Comparison of ENCODE assay signal across 11 cellular contexts in the genomic region with DNA sequence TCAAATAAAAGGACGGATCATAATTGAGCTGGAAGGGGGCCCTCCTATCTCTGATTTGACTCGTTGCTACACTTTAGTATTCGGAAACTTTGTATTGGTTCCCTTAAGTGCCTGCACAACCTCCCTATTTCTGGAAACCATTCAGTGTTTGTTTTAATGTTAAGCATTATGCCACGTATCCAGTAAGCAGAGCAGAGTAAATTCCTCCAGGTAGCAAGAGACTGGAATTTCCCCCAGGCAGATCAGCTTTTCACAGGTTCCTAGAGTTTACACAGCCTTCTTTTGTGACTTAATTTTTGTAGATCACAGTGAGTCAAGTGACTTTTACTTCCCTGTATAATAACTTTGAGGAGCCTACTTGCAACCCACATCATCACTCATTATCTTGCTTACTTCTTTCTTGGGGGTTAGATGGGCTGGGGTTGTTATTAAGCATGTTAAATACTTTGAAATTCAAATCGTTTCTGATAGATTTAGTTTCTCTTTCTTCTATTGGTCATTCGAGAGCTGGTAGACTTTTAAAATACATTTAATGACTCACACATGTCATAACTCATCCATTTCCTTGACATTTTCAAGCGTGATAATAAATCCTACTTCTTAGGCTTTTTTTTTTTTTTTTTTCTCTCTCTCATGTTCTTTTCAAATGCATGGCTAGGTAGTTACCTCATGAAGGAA.
DNase-seq lines count a peak whose midpoint lies in the region; ATAC-seq and TF ChIP-seq lines count a peak whose summit lies in the region.
"Had no signal": no experiment of that assay in that cellular context is flagged by ENCODE, and none has a peak within 500 bp of the region (broad histone marks: within the 10 kb centered on the region; RNA-seq: fewer than 3 reads in every experiment).

No MANE protein-coding gene starts in this region.

- H3K4me1 ChIP-seq in HEK293 (ENCODE audit: control insufficient read depth, insufficient read depth, low read length) (peaks cover 16% of the 10 kb centered on the region), SJCRH30 (peaks cover 26% of the 10 kb centered on the region), heart right ventricle (peaks cover 0 to 56% (median 0%) of the 10 kb centered on the region in 9 donors), sigmoid colon (peaks cover 0 to 63% (median 29%) of the 10 kb centered on the region in 4 donors)

- H3K4me3 ChIP-seq in HEK293 (ENCODE audit: low read depth, low read length) (no peak overlapping the region), SJCRH30 (no peak overlapping the region), heart right ventricle (peak overlapping the region in 1 of 10 donors; percentile 3), sigmoid colon (no peak overlapping the region)

- no peaks in the 10 kb centered on the region for H3K36me3 ChIP-seq in HEK293 (ENCODE audit: control insufficient read depth in 2 of 2, insufficient read depth in 1 of 2, low read length in 2 of 2)
- no peaks in the 10 kb centered on the region for H3K36me3 ChIP-seq in SJCRH30
- no peaks in the 10 kb centered on the region for H3K36me3 ChIP-seq in heart right ventricle
- no peaks in the 10 kb centered on the region for H3K36me3 ChIP-seq in sigmoid colon

- no peak for TF ChIP-seq EP300 in sigmoid colon (IDR thresholded peaks at IDR 0.05)

- ATAC-seq in heart right ventricle (peak in 6 of 8 donors; percentile 41 to 79 (median 64)), HG03460 (IDR thresholded peaks at IDR 0.05; ENCODE audit: unreplicated experiment) (no peak), GM18520 (IDR thresholded peaks at IDR 0.05; ENCODE audit: unreplicated experiment) (no peak)

- POLR2A ChIA-PET in HEK293 (lab: Yijun Ruan, JAX): interaction anchor here (0.7 to 1.0 kb wide), 2 partner anchors 9 to 12 kb away, joined by 3 read pairs; no protein-coding TSS in a partner anchor

- TF ChIP-seq CTCF in HEK293 (tag by site-specific recombination; IDR thresholded peaks at IDR 0.05) (no peak), heart right ventricle (IDR thresholded peaks at IDR 0.05) (no peak), sigmoid colon (IDR thresholded peaks at IDR 0.05) (no peak)

- H3K27me3 ChIP-seq in SJCRH30: no peaks in the 10 kb centered on the region
- no peaks in the 10 kb centered on the region for H3K27me3 ChIP-seq in heart right ventricle
- no peaks in the 10 kb centered on the region for H3K27me3 ChIP-seq in sigmoid colon

- no peak for TF ChIP-seq POLR2A in sigmoid colon (IDR thresholded peaks at IDR 0.05)

- peak in 1 of 2 experiments; percentile 14 for DNase-seq in SJCRH30
- no peak for DNase-seq in heart right ventricle
- DNase-seq in sigmoid colon: no peak
- DNase-seq in NCI-H510A treated with DMSO at 0.1 percent for 48 hours (lab: John Stamatoyannopoulos, UW): no peak
- DNase-seq in GDM1 (lab: John Stamatoyannopoulos, UW): no peak
- DNase-seq: effector CD8-positive, alpha-beta T cell; NCI-H2081 had no signal

- CTCF ChIA-PET in HEK293 (lab: Yijun Ruan, JAX): interaction anchor here (0.6 to 0.7 kb wide), 3 partner anchors 10 to 445 kb away, joined by 3 read pairs; no protein-coding TSS in a partner anchor

- H3K27ac ChIP-seq in HEK293 (ENCODE audit: extremely low read depth, low read depth, low read length) (peak overlapping the region; percentile 44), SJCRH30 (peak overlapping the region; percentile 82), heart right ventricle (peak overlapping the region; percentile 32 to 72 (median 64)), sigmoid colon (peak overlapping the region; percentile 1 to 60 (median 54))
- H3K27ac ChIP-seq: parathyroid adenoma had no signal

- no peaks in the 10 kb centered on the region for H3K9me3 ChIP-seq in HEK293 (ENCODE audit: control insufficient read depth, insufficient read depth, low read depth, low read length)
- H3K9me3 ChIP-seq in SJCRH30 (replicated peaks): no peaks in the 10 kb centered on the region
- peaks cover 0 to 7% (median 0%) of the 10 kb centered on the region in 11 donors for H3K9me3 ChIP-seq in heart right ventricle
- H3K9me3 ChIP-seq in sigmoid colon: no peaks in the 10 kb centered on the region

- intact Hi-C loops in heart right ventricle (cut with DNase I): loop anchor here in 1 of 10 donors (5.0 kb wide), 1 partner anchor 49 kb away; no protein-coding TSS in a partner anchor
- intact Hi-C loops in sigmoid colon (cut with DNase I): no loop called here

- 34 to 40% methylated on average over 7 of the region's 7 CpGs for WGBS in heart right ventricle, 2 donors
- WGBS in sigmoid colon, 2 donors: 17 to 37% methylated on average over 7 of the region's 7 CpGs

TF ChIP-seq in HEK293, 187 proteins besides CTCF, POLR2A, EP300 and RAD21:
- no peak for TF ChIP-seq ZNF561 (tag by site-specific recombination; IDR thresholded peaks at IDR 0.05; ENCODE audit: borderline replicate concordance)
- TF ChIP-seq ZNF747 (tag by site-specific recombination; IDR thresholded peaks at IDR 0.05): no peak
- TF ChIP-seq PRDM6 (tag by site-specific recombination; IDR thresholded peaks at IDR 0.05): peak; percentile 48; the same call in 1 of the 2 replicates
- TF ChIP-seq ZNF843 (tag by site-specific recombination; IDR thresholded peaks at IDR 0.05): peak; percentile 23; the same call in 1 of the 2 replicates
- TF ChIP-seq MEIS1 (CRISPR knock-in tag; IDR thresholded peaks at IDR 0.05; ENCODE audit: borderline replicate concordance): no peak
- TF ChIP-seq, protein P1, sequence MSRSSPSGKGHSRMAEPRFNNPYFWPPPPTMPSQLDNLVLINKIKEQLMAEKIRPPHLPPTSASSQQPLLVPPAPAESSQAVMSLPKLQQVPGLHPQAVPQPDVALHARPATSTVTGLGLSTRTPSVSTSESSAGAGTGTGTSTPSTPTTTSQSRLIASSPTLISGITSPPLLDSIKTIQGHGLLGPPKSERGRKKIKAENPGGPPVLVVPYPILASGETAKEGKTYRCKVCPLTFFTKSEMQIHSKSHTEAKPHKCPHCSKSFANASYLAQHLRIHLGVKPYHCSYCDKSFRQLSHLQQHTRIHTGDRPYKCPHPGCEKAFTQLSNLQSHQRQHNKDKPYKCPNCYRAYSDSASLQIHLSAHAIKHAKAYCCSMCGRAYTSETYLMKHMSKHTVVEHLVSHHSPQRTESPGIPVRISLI (tag by site-specific recombination; IDR thresholded peaks at IDR 0.05): peak; percentile 49; the same call in 1 of the 2 replicates
- TF ChIP-seq, protein P2, sequence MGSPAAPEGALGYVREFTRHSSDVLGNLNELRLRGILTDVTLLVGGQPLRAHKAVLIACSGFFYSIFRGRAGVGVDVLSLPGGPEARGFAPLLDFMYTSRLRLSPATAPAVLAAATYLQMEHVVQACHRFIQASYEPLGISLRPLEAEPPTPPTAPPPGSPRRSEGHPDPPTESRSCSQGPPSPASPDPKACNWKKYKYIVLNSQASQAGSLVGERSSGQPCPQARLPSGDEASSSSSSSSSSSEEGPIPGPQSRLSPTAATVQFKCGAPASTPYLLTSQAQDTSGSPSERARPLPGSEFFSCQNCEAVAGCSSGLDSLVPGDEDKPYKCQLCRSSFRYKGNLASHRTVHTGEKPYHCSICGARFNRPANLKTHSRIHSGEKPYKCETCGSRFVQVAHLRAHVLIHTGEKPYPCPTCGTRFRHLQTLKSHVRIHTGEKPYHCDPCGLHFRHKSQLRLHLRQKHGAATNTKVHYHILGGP (tag by site-specific recombination; IDR thresholded peaks at IDR 0.05): 0 out of 2 replicates have a peak, but pooled peaks have one; percentile 15
- TF ChIP-seq, protein P3, sequence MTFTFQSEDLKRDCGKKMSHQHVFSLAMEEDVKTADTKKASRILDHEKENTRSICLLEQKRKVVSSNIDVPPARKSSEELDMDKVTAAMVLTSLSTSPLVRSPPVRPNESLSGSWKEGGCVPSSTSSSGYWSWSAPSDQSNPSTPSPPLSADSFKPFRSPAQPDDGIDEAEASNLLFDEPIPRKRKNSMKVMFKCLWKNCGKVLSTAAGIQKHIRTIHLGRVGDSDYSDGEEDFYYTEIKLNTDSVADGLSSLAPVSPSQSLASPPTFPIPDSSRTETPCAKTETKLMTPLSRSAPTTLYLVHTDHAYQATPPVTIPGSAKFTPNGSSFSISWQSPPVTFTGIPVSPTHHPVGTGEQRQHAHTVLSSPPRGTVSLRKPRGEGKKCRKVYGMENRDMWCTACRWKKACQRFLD (tag by site-specific recombination; IDR thresholded peaks at IDR 0.05): no peak
TF ChIP-seq in HEK293: peak in this region for 4.

Comparison
In these comparisons a context has a peak if more than half of its experiments do, and no peak if none do; other contexts are left out.
1. ATAC-seq: peak in heart right ventricle (6 of 8); none in HG03460 (single experiment) and GM18520 (single experiment).
2. Peak in every context shown above with its lines, with median percentiles within 50 percentile points of each other: H3K27ac ChIP-seq.